Comparison of ENCODE assay signal across 23 cellular contexts in the genomic region with DNA sequence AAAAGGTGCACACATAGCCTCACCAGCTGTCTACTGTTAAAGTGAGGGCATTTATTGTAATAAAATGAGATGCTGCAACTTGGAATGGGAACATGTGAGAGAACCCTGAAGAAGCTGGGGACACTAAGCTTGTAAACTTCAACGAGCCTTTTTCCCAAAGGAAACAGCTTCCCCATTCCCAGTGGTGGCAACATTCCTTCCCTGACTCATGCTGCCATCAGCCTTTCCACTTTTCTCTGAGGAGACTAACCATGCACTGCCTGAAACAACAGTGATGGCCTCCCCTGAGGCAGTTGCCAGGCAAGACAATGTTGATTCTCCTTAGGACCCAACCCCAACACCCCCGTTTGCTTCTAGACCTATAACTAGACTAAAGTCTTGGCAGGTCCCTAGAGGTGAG.
"Had no signal": no experiment of that assay in that cellular context is flagged by ENCODE, and none has a peak within 500 bp of the region (broad histone marks: within the 10 kb centered on the region; RNA-seq: fewer than 3 reads in every experiment).

No MANE protein-coding gene starts in this region.

- H3K4me3 ChIP-seq: SJCRH30, SK-N-MC had no signal

- DNase-seq: activated CD4-positive, alpha-beta T cell treated with anti-CD3 and anti-CD28 coated beads for 36 hours; activated CD4-positive, alpha-beta T cell treated with anti-CD3 and anti-CD28 coated beads, Interleukin-2, amount 10 ng/mL, durations not matched to agents 7 days and 5 days; activated CD4-positive, alpha-beta T cell treated with anti-CD3 and anti-CD28 coated beads, Interleukin-2, amount 50 U/mL, for 48 hours; activated CD8-positive, alpha-beta T cell treated with anti-CD3 and anti-CD28 coated beads, Interleukin-2, amount 10 ng/mL, durations not matched to agents 7 days and 5 days; activated gamma-delta T cell treated with Interleukin-2 at 50 U/mL for 16 hours; activated naive CD4-positive, alpha-beta T cell treated with anti-CD3 and anti-CD28 coated beads for 36 hours; activated naive CD8-positive, alpha-beta T cell treated with anti-CD3 and anti-CD28 coated beads, Interleukin-2, amount 50 U/mL, for 24 hours; activated T-cell treated with anti-CD3 and anti-CD28 coated beads, Interleukin-2, amount 50 U/mL, for 24 hours; aorta; NCI-H1105; NCI-H1417 treated with DMSO at 0.1 percent for 48 hours; NCI-H187 treated with DMSO at 0.1 percent for 48 hours; NCI-H2081 treated with DMSO at 0.1 percent for 48 hours; NCI-H345; NCI-H524 treated with DMSO at 0.1 percent for 48 hours; PC-3; SHP77; SJCRH30; T1000 had no signal

- ATAC-seq: activated CD4-positive, alpha-beta T cell treated with anti-CD3 and anti-CD28 coated beads for 36 hours; activated CD4-positive, CD25-positive, alpha-beta regulatory T cell treated with anti-CD3 and anti-CD28 coated beads, Interleukin-2, amount 50 U/mL, for 24 hours; activated CD8-positive, alpha-beta T cell treated with anti-CD3 and anti-CD28 coated beads, Interleukin-2, amount 10 ng/mL, durations not matched to agents 7 days and 5 days; activated naive CD4-positive, alpha-beta T cell treated with anti-CD3 and anti-CD28 coated beads, Interleukin-2, amount 50 U/mL, for 72 hours; activated naive CD8-positive, alpha-beta T cell treated with anti-CD3 and anti-CD28 coated beads, Interleukin-2, amount 50 U/mL, for 24 hours; PC-3; WTC11 had no signal
